9 cellular contexts compared by ENCODE assay signal in the genomic region with DNA sequence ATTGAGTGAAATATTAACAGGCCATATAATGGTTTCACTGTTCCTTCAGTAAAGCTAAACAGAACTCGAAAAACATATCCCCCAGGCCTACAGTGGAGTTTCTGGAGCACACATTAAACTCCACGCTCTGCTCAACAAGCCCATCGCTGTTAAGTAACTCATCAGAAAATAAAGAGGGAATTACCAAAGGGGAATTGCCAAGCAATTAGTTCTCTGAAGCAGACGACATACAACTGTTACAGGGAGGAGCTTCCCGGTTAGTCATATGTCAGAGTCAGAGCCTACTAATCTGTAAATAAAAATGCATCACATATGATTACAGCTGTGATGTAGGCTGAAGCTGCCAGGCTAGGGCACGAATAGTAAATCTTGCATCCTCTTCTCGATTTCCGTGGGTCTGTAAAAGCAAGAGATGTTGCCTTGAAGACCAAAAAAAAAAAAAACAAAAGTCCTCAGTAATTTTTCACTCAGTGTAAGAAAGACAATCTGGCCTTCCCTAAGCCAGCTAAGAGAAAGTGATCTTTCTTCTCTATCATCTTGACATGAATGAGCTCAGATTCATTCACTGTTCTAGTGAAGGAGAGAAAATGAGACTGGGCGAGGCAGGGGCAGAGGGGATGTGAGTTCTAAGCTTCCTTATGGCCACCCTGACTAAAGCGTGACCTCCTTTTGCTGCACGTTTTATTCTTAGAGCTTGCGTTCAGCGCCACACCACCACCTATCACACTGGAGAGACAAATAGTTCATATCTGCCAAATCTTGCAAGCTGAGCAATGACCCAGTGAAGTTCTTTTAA. TPM values are rescaled to one million over a fixed set of nuclear protein-coding genes. Genes with fewer than 3 reads are reported as not detected.
DNase-seq lines count a peak whose midpoint lies in the region; ATAC-seq and TF ChIP-seq lines count a peak whose summit lies in the region.
"Had no signal": no experiment of that assay in that cellular context is flagged by ENCODE, and none has a peak within 500 bp of the region (broad histone marks: within the 10 kb centered on the region; RNA-seq: fewer than 3 reads in every experiment).

No MANE protein-coding gene starts in this region.

- DNase-seq in DMS 273 treated with DMSO at 0.1 percent for 48 hours (lab: John Stamatoyannopoulos, UW) (peak; percentile 19), fibroblast of pulmonary artery (ENCODE audit: low read depth) (peak; percentile 69), GM23338 (ENCODE audit: low spot score) (no peak), Caco-2 (no peak), T-cell (no peak)
- DNase-seq in stimulated activated CD4-positive, alpha-beta T cell treated with anti-CD3 and anti-CD28 coated beads, Interleukin-4, amount 100 ng/mL, for 4 hours = no peak
- DNase-seq: stimulated activated CD4-positive, alpha-beta T cell treated with anti-CD3 and anti-CD28 coated beads, Interleukin-1b, Interleukin-23, amount 100 ng/mL, for 48 hours had no signal

- CTCF ChIA-PET in Caco-2 (lab: Charles Lee) = interaction anchor here (0.5 kb wide), 1 partner anchor 249 kb away, joined by 3 read pairs; no protein-coding TSS in a partner anchor
- CTCF ChIA-PET in T-cell (lab: Charles Lee) = interaction anchor here (0.5 to 2.1 kb wide), 5 partner anchors 10 to 23 kb away, joined by 3 to 13 read pairs (median 5); partner anchors contain the start of gene ATXN1 (in 1 of the 2)

- H3K4me3 ChIP-seq in fibroblast of pulmonary artery (replicated peaks; ENCODE audit: low read depth, low read length) (no peak overlapping the region), parathyroid adenoma (ENCODE audit: low read depth, low read length) (no peak overlapping the region), GM23338 (no peak overlapping the region), Caco-2 (ENCODE audit: low read depth, low read length) (no peak overlapping the region)

- H3K4me2 ChIP-seq in parathyroid adenoma (ENCODE audit: low read length) (peak overlapping the region; percentile 5), GM23338 (no peak overlapping the region)

- no peak overlapping the region for H3K9ac ChIP-seq in parathyroid adenoma

- intact Hi-C loops in Caco-2 (cut with micrococcal nuclease; ENCODE audit: unreplicated experiment) = no loop called here

- no peaks in the 10 kb centered on the region; the same call in 1 of the 2 replicates for H4K20me1 ChIP-seq in GM23338 (replicated peaks; ENCODE audit: insufficient read depth)

- H3K27me3 Mint-ChIP-seq in GM23338 (ENCODE audit: insufficient read depth, low read depth, poor library complexity) (peaks cover 2% of the 10 kb centered on the region), Caco-2 (ENCODE audit: insufficient read depth, unreplicated experiment) (no peaks in the 10 kb centered on the region), T-cell (no peaks in the 10 kb centered on the region)

- H3K4me1 Mint-ChIP-seq in GM23338 (peaks cover 26% of the 10 kb centered on the region), Caco-2 (ENCODE audit: low read depth, unreplicated experiment) (peaks cover 65% of the 10 kb centered on the region), T-cell (peaks cover 49 to 79% (median 72%) of the 10 kb centered on the region in 3 donors)

- H3K36me3 ChIP-seq in parathyroid adenoma (ENCODE audit: control insufficient read depth, insufficient read depth, low read length) = no peaks in the 10 kb centered on the region
- no peaks in the 10 kb centered on the region for H3K36me3 ChIP-seq in GM23338 (ENCODE audit: insufficient read depth)
- H3K36me3 ChIP-seq in Caco-2 (ENCODE audit: control insufficient read depth, insufficient read depth, low read length) = peaks cover 1% of the 10 kb centered on the region; the same call in 1 of the 2 replicates

- POLR2A ChIA-PET in Caco-2 (lab: Charles Lee) = no interaction called here
- POLR2A ChIA-PET in T-cell (lab: Charles Lee) = interaction anchor here (0.5 to 1.7 kb wide), 8 partner anchors 8 to 16 kb away, joined by 3 to 28 read pairs (median 8); no protein-coding TSS in a partner anchor

- H3K4me3 Mint-ChIP-seq in GM23338 (no peak overlapping the region), Caco-2 (ENCODE audit: unreplicated experiment) (no peak overlapping the region), T-cell (no peak overlapping the region)

- no peaks in the 10 kb centered on the region for H3K9me2 ChIP-seq in GM23338 (ENCODE audit: insufficient read depth)

- no peak overlapping the region for H2AFZ ChIP-seq in parathyroid adenoma
- no peak overlapping the region for H2AFZ ChIP-seq in GM23338

- H3F3A ChIP-seq in GM23338 (replicated peaks; ENCODE audit: low read depth) = no peaks in the 10 kb centered on the region

- H3K27me3 ChIP-seq in parathyroid adenoma (ENCODE audit: control insufficient read depth, insufficient read depth, low read length) (no peaks in the 10 kb centered on the region), GM23338 (ENCODE audit: insufficient read depth) (no peaks in the 10 kb centered on the region), Caco-2 (replicated peaks; ENCODE audit: control insufficient read depth, insufficient read depth, low read length) (no peaks in the 10 kb centered on the region)

- H3K36me3 Mint-ChIP-seq in GM23338 (ENCODE audit: low read depth) (no peaks in the 10 kb centered on the region), Caco-2 (ENCODE audit: insufficient read depth, unreplicated experiment) (peaks cover 8% of the 10 kb centered on the region), T-cell (peaks cover 35% of the 10 kb centered on the region)

- H3K27ac Mint-ChIP-seq in GM23338 (no peak overlapping the region), Caco-2 (ENCODE audit: unreplicated experiment) (no peak overlapping the region), T-cell (peak overlapping the region in 1 of 2 donors; percentile 47)

- no TSS peak for BruUV-seq in Caco-2 (replicated peaks; lab: Mats Ljungman, UMichigan)

- H3K27ac ChIP-seq in parathyroid adenoma = no peak overlapping the region
- H3K27ac ChIP-seq in GM23338 (ENCODE audit: low read depth) = no peak overlapping the region; the same call in 1 of the 2 replicates

- H3K79me2 ChIP-seq in parathyroid adenoma (peaks cover 16% of the 10 kb centered on the region), GM23338 (replicated peaks; ENCODE audit: insufficient read depth) (no peaks in the 10 kb centered on the region)

- H3K9me3 Mint-ChIP-seq in GM23338 = no peaks in the 10 kb centered on the region
- H3K9me3 Mint-ChIP-seq in Caco-2 (ENCODE audit: unreplicated experiment) = no peaks in the 10 kb centered on the region
- no peaks in the 10 kb centered on the region for H3K9me3 Mint-ChIP-seq in T-cell

- TF ChIP-seq CTCF in fibroblast of pulmonary artery (IDR thresholded peaks at IDR 0.05; ENCODE audit: low read length, missing control alignments) = no peak
- TF ChIP-seq CTCF in parathyroid adenoma (IDR thresholded peaks at IDR 0.05) = no peak
- TF ChIP-seq CTCF in GM23338 (conservative IDR thresholded peaks at IDR 0.05; ENCODE audit: low read depth in 2 of 2) = no peak
- TF ChIP-seq CTCF in Caco-2 (IDR thresholded peaks at IDR 0.05; ENCODE audit: insufficient read depth in 1 of 2, low read depth in 1 of 2, low read length in 1 of 2, severe bottlenecking in 1 of 2, unreplicated experiment in 1 of 2) = no peak

- peaks cover 7% of the 10 kb centered on the region for H3K4me1 ChIP-seq in parathyroid adenoma
- 0 out of 2 replicates have a peak, but pooled peaks cover 8% of the 10 kb centered on the region for H3K4me1 ChIP-seq in GM23338 (ENCODE audit: insufficient read depth)
- H3K4me1 ChIP-seq in Caco-2 = peaks cover 31% of the 10 kb centered on the region

- H3K9me3 ChIP-seq in parathyroid adenoma (ENCODE audit: control insufficient read depth, low read length) (no peaks in the 10 kb centered on the region), Caco-2 (no peaks in the 10 kb centered on the region)

- peak; percentile 77 for ATAC-seq in SK-N-SH treated with all-trans-retinoic acid at 6 μM for 48 hours
- no peak for ATAC-seq in GM23338
- no peak for ATAC-seq in T-cell (replicated peaks in 1 of 4)

TF ChIP-seq in SK-N-SH treated with all-trans-retinoic acid at 6 μM for 48 hours, 23 proteins besides CTCF, POLR2A, EP300 and RAD21 (continues in another document):
- TF ChIP-seq ZFP30 (CRISPR knock-in tag; IDR thresholded peaks at IDR 0.05) (no peak), CSRNP3 (CRISPR knock-in tag; IDR thresholded peaks at IDR 0.05) (no peak), SNAI2 (CRISPR knock-in tag; IDR thresholded peaks at IDR 0.05) (no peak), TOX (CRISPR knock-in tag; IDR thresholded peaks at IDR 0.05; ENCODE audit: borderline replicate concordance) (no peak)

TF ChIP-seq in GM23338, 12 proteins besides CTCF, POLR2A, EP300 and RAD21 (continues in another document):
- TF ChIP-seq NANOG (IDR thresholded peaks at IDR 0.05; ENCODE audit: borderline replicate concordance) (no peak), REST (IDR thresholded peaks at IDR 0.05; ENCODE audit: unreplicated experiment) (no peak), ZNF331 (CRISPR knock-in tag; IDR thresholded peaks at IDR 0.05; ENCODE audit: low read depth) (no peak), ZNF114 (CRISPR knock-in tag; IDR thresholded peaks at IDR 0.05) (no peak)

RNA-seq across cellular contexts. Expression of gene ATXN1, which starts 13.8 kb away (rescaled TPM):
- total RNA-seq in GM23338 (2014; rRNA removed; shearing (Covaris generic)) = 8.2 and 9.1 TPM in 2 replicates
- 3.9 and 4.8 TPM in 2 replicates for polyA plus RNA-seq in GM23338 (2016; fragmentation: Nextera tagmentation; extraction: Ambion mirVana)
- total RNA-seq in Caco-2 (2022) = 14.2 and 15.2 TPM in 2 replicates
- total RNA-seq in T-cell = 100 to 1,000 TPM in 1 of 5 donors, 10 to 100 TPM in 4; 65.1 to 101 (median 77.5) TPM

Comparison
In these comparisons a context has a peak if more than half of its experiments do, and no peak if none do; other contexts are left out.
1. DNase-seq: peak in DMS 273 treated with DMSO at 0.1 percent for 48 hours (single experiment) and fibroblast of pulmonary artery (single experiment); none in GM23338 (single experiment), Caco-2 (0 of 2), stimulated activated CD4-positive, alpha-beta T cell treated with anti-CD3 and anti-CD28 coated beads, Interleukin-4, amount 100 ng/mL, for 4 hours (0 of 2) and T-cell (0 of 34).